9 cellular contexts compared by ENCODE assay signal in genomic region chr10:75817224-75817623, GRCh38.
"Had no signal": no experiment of that assay in that cellular context is flagged by ENCODE, and none has a peak within 500 bp of the region (broad histone marks: within the 10 kb centered on the region; RNA-seq: fewer than 3 reads in every experiment).

No MANE protein-coding gene starts in this region.

- H3K27ac ChIP-seq: GM23248, HL-60 had no signal

- H3K4me3 ChIP-seq: GM23248, HAP-1, K562 had no signal

- H3K9me3 ChIP-seq: HAP-1 had no signal

- H3K4me1 ChIP-seq: HAP-1 had no signal

- ATAC-seq: HCT116, K562 had no signal

- H3K36me3 ChIP-seq: HAP-1 had no signal

- DNase-seq: GM23248, GOT3, H7, HFFc6, IMR-90 had no signal
